In genomic region chr12:47705571-47706425, GRCh38 we compare ENCODE assay signal across 8 cellular contexts. TPM values are rescaled to one million over a fixed set of nuclear protein-coding genes. Genes with fewer than 3 reads are reported as not detected.
DNase-seq lines count a peak whose midpoint lies in the region; ATAC-seq and TF ChIP-seq lines count a peak whose summit lies in the region.

Gene RPAP3 (minus strand): TSS chr12:47706030. CDS start chr12:47702840, 3,190 bp downstream.

- DNase-seq in AG20443 (ENCODE audit: low spot score) (peak; percentile 99), NCI-H510A treated with DMSO at 0.1 percent for 48 hours (lab: John Stamatoyannopoulos, UW) (peak; percentile 89), choroid plexus epithelial cell (ENCODE audit: low read depth) (peak; percentile 94), kidney epithelial cell (ENCODE audit: low read depth) (peak; percentile 82)
- DNase-seq in activated CD4-positive, alpha-beta T cell treated with anti-CD3 and anti-CD28 coated beads for 24 hours (ENCODE audit: low read depth in 2 of 2) = peak; percentile 98 to 99
- DNase-seq in stimulated activated CD4-positive, alpha-beta T cell treated with anti-CD3 and anti-CD28 coated beads, Interleukin-15, amount 100 ng/mL, for 48 hours (ENCODE audit: low read depth in 2 of 2) = peak; percentile 96 to 99

- ATAC-seq in GM19043 (IDR thresholded peaks at IDR 0.05; ENCODE audit: low read depth, unreplicated experiment) (peak; percentile 74), HG03378 (IDR thresholded peaks at IDR 0.05; ENCODE audit: unreplicated experiment) (peak; percentile 64)

- TF ChIP-seq CTCF in choroid plexus epithelial cell (conservative IDR thresholded peaks at IDR 0.05; ENCODE audit: low read depth, low read length) = peak; percentile 66
- TF ChIP-seq CTCF in kidney epithelial cell (IDR thresholded peaks at IDR 0.05; ENCODE audit: insufficient read depth, low read length, poor library complexity, severe bottlenecking) = peak; percentile 69

- H3K4me3 ChIP-seq in choroid plexus epithelial cell (ENCODE audit: low read depth, low read length) (peak within 1 kb of the TSS; percentile 87), kidney epithelial cell (ENCODE audit: low read depth, low read length) (peak within 1 kb of the TSS; percentile 78)

- no peaks in the 10 kb centered on the region for H3K27me3 ChIP-seq in kidney epithelial cell (ENCODE audit: control insufficient read depth, insufficient read depth, low read length)

- no peaks in the 10 kb centered on the region for H3K36me3 ChIP-seq in kidney epithelial cell (ENCODE audit: control insufficient read depth, insufficient read depth, low read length)

RNA-seq across cellular contexts. Expression of gene RPAP3, which starts in this region (rescaled TPM):
- total RNA-seq in kidney epithelial cell = 15.7 and 27.7 TPM in 2 replicates

Comparison
In these comparisons a context has a peak if more than half of its experiments do, and no peak if none do; other contexts are left out.
1. Peak in every context shown above with its lines: DNase-seq, ATAC-seq and H3K4me3 ChIP-seq.